Comparison of ENCODE assay signal across 1 cellular context in genomic region chr1:248842781-248843331, GRCh38.
A peak's percentile ranks its signal among the peaks of the same experiment; 100 is the strongest.
TF ChIP-seq lines count a peak whose summit lies in the region.

No MANE protein-coding gene starts in this region.

TF ChIP-seq in GM12878, 131 proteins besides CTCF, POLR2A, EP300 and RAD21 (continues in another document):
- TF ChIP-seq GABPA (IDR thresholded peaks at IDR 0.05; ENCODE audit: low read depth) (no peak), BACH1 (IDR thresholded peaks at IDR 0.05; ENCODE audit: borderline replicate concordance) (0 out of 2 replicates have a peak, but pooled peaks have one; percentile 43), IRF4 (IDR thresholded peaks at IDR 0.05; ENCODE audit: low read depth, low read length) (peak; percentile 46; the same call in 1 of the 2 replicates), MAX (IDR thresholded peaks at IDR 0.05; ENCODE audit: low read depth, low read length) (0 out of 2 replicates have a peak, but pooled peaks have one; percentile 43), NBN (IDR thresholded peaks at IDR 0.05) (0 out of 2 replicates have a peak, but pooled peaks have one; percentile 47), BRCA1 (IDR thresholded peaks at IDR 0.05; ENCODE audit: low read depth, low read length) (no peak), YY1 (IDR thresholded peaks at IDR 0.05; ENCODE audit: low read depth, low read length) (no peak), MYC (IDR thresholded peaks at IDR 0.05; ENCODE audit: insufficient read depth, insufficient read length, insufficient replicate concordance, low read length, severe bottlenecking) (no peak), IKZF2 (IDR thresholded peaks at IDR 0.05) (peak; percentile 50 to 58; a peak in 3 of 4 replicates), E2F8 (IDR thresholded peaks at IDR 0.05; ENCODE audit: low read depth, partially characterized antibody) (no peak), ZBTB40 (IDR thresholded peaks at IDR 0.05; ENCODE audit: borderline replicate concordance) (peak; percentile 9; the same call in 1 of the 2 replicates), BHLHE40 (IDR thresholded peaks at IDR 0.05; ENCODE audit: borderline replicate concordance in 1 of 2, low read depth in 2 of 2, low read length in 1 of 2) (peak; percentile 48 to 50; a peak in 3 of 4 replicates), POU2F2 (IDR thresholded peaks at IDR 0.05; ENCODE audit: borderline replicate concordance, low read depth, low read length) (no peak), POLR2AphosphoS5 (IDR thresholded peaks at IDR 0.05; ENCODE audit: low read length) (peak; percentile 51; the same call in 1 of the 2 replicates), RUNX3 (IDR thresholded peaks at IDR 0.05; ENCODE audit: low read length) (0 out of 2 replicates have a peak, but pooled peaks have one; percentile 34), USF1 (IDR thresholded peaks at IDR 0.05; ENCODE audit: borderline replicate concordance, extremely low read length, insufficient read depth, low read depth, low read length) (no peak), ZNF622 (IDR thresholded peaks at IDR 0.05) (no peak), SP1 (IDR thresholded peaks at IDR 0.05; ENCODE audit: low read depth, low read length) (peak; percentile 23), DPF2 (IDR thresholded peaks at IDR 0.05) (no peak), HDGF (IDR thresholded peaks at IDR 0.05) (no peak), REST (IDR thresholded peaks at IDR 0.05; ENCODE audit: low read depth, low read length) (no peak), ZNF274 (IDR thresholded peaks at IDR 0.05; ENCODE audit: insufficient read depth, insufficient read length) (no peak), SMAD5 (IDR thresholded peaks at IDR 0.05; ENCODE audit: low read depth) (no peak), KAT2A (conservative IDR thresholded peaks at IDR 0.05; ENCODE audit: control insufficient read depth, low read depth, low read length) (no peak), RELA (IDR thresholded peaks at IDR 0.05; ENCODE audit: borderline replicate concordance, partially characterized antibody) (no peak), STAT3 (IDR thresholded peaks at IDR 0.05; ENCODE audit: low read depth, low read length) (no peak), MEF2A (IDR thresholded peaks at IDR 0.05; ENCODE audit: insufficient read depth, low read depth, low read length) (no peak), WRNIP1 (IDR thresholded peaks at IDR 0.05; ENCODE audit: borderline replicate concordance, low read depth, low read length) (no peak), SIN3A (IDR thresholded peaks at IDR 0.05; ENCODE audit: low read depth, low read length) (no peak), IKZF1 (conservative IDR thresholded peaks at IDR 0.05) (peak; percentile 49; the same call in 1 of the 2 replicates), ESRRA (IDR thresholded peaks at IDR 0.05; ENCODE audit: low read length) (no peak), JUNB (IDR thresholded peaks at IDR 0.05) (0 out of 2 replicates have a peak, but pooled peaks have one; percentile 26), RAD51 (IDR thresholded peaks at IDR 0.05) (peak; percentile 84), EED (IDR thresholded peaks at IDR 0.05; ENCODE audit: low read depth) (no peak; the same call in 1 of the 2 replicates), FOXK2 (IDR thresholded peaks at IDR 0.05) (no peak), SMAD1 (IDR thresholded peaks at IDR 0.05; ENCODE audit: low read depth, partially characterized antibody) (peak; percentile 47), RELB (IDR thresholded peaks at IDR 0.05; ENCODE audit: low read depth) (0 out of 2 replicates have a peak, but pooled peaks have one; percentile 39)
- TF ChIP-seq, protein P1, sequence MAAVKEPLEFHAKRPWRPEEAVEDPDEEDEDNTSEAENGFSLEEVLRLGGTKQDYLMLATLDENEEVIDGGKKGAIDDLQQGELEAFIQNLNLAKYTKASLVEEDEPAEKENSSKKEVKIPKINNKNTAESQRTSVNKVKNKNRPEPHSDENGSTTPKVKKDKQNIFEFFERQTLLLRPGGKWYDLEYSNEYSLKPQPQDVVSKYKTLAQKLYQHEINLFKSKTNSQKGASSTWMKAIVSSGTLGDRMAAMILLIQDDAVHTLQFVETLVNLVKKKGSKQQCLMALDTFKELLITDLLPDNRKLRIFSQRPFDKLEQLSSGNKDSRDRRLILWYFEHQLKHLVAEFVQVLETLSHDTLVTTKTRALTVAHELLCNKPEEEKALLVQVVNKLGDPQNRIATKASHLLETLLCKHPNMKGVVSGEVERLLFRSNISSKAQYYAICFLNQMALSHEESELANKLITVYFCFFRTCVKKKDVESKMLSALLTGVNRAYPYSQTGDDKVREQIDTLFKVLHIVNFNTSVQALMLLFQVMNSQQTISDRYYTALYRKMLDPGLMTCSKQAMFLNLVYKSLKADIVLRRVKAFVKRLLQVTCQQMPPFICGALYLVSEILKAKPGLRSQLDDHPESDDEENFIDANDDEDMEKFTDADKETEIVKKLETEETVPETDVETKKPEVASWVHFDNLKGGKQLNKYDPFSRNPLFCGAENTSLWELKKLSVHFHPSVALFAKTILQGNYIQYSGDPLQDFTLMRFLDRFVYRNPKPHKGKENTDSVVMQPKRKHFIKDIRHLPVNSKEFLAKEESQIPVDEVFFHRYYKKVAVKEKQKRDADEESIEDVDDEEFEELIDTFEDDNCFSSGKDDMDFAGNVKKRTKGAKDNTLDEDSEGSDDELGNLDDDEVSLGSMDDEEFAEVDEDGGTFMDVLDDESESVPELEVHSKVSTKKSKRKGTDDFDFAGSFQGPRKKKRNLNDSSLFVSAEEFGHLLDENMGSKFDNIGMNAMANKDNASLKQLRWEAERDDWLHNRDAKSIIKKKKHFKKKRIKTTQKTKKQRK (IDR thresholded peaks at IDR 0.05; ENCODE audit: low read depth, low read length): no peak
- TF ChIP-seq, protein P2, sequence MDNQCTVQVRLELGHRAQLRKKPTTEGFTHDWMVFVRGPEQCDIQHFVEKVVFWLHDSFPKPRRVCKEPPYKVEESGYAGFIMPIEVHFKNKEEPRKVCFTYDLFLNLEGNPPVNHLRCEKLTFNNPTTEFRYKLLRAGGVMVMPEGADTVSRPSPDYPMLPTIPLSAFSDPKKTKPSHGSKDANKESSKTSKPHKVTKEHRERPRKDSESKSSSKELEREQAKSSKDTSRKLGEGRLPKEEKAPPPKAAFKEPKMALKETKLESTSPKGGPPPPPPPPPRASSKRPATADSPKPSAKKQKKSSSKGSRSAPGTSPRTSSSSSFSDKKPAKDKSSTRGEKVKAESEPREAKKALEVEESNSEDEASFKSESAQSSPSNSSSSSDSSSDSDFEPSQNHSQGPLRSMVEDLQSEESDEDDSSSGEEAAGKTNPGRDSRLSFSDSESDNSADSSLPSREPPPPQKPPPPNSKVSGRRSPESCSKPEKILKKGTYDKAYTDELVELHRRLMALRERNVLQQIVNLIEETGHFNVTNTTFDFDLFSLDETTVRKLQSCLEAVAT (IDR thresholded peaks at IDR 0.05): 0 out of 2 replicates have a peak, but pooled peaks have one; percentile 32
